ENCODE assay signal across 1 cellular context in the genomic region with DNA sequence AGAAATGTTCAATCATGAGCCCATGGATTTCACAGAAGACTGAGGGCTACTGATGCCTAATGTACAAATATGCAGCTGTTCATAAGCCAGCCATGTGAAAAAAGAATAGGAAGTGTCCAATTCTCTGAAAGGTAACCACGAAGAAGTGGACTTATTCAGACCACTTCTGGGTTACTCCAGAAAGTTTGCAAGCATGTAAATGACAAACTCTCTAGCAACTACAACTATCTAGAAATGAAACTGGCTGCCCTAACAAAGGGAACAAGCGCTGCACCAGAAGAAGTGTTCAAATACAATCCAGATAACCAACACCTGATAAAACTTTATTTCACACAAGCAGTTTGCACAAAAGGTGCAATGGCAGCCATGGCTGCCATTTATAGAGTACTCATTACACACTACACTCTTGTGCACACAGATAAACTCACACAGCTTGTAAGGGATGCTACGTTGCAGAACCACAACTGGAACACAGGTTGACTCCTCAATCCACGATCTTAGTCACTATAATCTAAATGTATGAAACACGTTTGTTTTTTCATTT.
TF ChIP-seq lines count a peak whose summit lies in the region.

No MANE protein-coding gene starts in this region.

TF ChIP-seq in K562, 482 proteins besides CTCF, POLR2A, EP300 and RAD21 (continued from another document):
- TF ChIP-seq, protein P1, sequence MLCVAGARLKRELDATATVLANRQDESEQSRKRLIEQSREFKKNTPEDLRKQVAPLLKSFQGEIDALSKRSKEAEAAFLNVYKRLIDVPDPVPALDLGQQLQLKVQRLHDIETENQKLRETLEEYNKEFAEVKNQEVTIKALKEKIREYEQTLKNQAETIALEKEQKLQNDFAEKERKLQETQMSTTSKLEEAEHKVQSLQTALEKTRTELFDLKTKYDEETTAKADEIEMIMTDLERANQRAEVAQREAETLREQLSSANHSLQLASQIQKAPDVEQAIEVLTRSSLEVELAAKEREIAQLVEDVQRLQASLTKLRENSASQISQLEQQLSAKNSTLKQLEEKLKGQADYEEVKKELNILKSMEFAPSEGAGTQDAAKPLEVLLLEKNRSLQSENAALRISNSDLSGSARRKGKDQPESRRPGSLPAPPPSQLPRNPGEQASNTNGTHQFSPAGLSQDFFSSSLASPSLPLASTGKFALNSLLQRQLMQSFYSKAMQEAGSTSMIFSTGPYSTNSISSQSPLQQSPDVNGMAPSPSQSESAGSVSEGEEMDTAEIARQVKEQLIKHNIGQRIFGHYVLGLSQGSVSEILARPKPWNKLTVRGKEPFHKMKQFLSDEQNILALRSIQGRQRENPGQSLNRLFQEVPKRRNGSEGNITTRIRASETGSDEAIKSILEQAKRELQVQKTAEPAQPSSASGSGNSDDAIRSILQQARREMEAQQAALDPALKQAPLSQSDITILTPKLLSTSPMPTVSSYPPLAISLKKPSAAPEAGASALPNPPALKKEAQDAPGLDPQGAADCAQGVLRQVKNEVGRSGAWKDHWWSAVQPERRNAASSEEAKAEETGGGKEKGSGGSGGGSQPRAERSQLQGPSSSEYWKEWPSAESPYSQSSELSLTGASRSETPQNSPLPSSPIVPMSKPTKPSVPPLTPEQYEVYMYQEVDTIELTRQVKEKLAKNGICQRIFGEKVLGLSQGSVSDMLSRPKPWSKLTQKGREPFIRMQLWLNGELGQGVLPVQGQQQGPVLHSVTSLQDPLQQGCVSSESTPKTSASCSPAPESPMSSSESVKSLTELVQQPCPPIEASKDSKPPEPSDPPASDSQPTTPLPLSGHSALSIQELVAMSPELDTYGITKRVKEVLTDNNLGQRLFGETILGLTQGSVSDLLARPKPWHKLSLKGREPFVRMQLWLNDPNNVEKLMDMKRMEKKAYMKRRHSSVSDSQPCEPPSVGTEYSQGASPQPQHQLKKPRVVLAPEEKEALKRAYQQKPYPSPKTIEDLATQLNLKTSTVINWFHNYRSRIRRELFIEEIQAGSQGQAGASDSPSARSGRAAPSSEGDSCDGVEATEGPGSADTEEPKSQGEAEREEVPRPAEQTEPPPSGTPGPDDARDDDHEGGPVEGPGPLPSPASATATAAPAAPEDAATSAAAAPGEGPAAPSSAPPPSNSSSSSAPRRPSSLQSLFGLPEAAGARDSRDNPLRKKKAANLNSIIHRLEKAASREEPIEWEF (CRISPR knock-in tag; IDR thresholded peaks at IDR 0.05): no peak
- TF ChIP-seq IFI16 (CRISPR knock-in tag; IDR thresholded peaks at IDR 0.05) (no peak), FOXM1 (IDR thresholded peaks at IDR 0.05; ENCODE audit: low read depth) (peak; percentile 30; the same call in 1 of the 2 replicates), FOXM1 (CRISPR knock-in tag; IDR thresholded peaks at IDR 0.05; ENCODE audit: low read depth) (no peak), ARNT (IDR thresholded peaks at IDR 0.05) (peak in 1 of 2 experiments; percentile 91; a peak in 2 of 4 replicates), YY1 (IDR thresholded peaks at IDR 0.05; ENCODE audit: borderline replicate concordance in 1 of 3, control insufficient read depth in 1 of 3, extremely low read depth in 1 of 3, insufficient read depth in 3 of 3, insufficient read length in 1 of 3, insufficient replicate concordance in 2 of 3, low read depth in 1 of 3, low read length in 2 of 3) (peak in 1 of 3 experiments; percentile 69), RBBP5 (IDR thresholded peaks at IDR 0.05; ENCODE audit: borderline replicate concordance, insufficient read depth, low read length, poor library complexity, severe bottlenecking) (peak; percentile 29), PHB2 (IDR thresholded peaks at IDR 0.05; ENCODE audit: low read depth) (no peak), PHF8 (IDR thresholded peaks at IDR 0.05; ENCODE audit: borderline replicate concordance, low read length) (no peak), LCOR (CRISPR knock-in tag; IDR thresholded peaks at IDR 0.05) (no peak), POLR2B (IDR thresholded peaks at IDR 0.05; ENCODE audit: low read depth, partially characterized antibody) (no peak), POLR2G (IDR thresholded peaks at IDR 0.05; ENCODE audit: low read depth, low read length) (no peak)
- TF ChIP-seq, protein P2, sequence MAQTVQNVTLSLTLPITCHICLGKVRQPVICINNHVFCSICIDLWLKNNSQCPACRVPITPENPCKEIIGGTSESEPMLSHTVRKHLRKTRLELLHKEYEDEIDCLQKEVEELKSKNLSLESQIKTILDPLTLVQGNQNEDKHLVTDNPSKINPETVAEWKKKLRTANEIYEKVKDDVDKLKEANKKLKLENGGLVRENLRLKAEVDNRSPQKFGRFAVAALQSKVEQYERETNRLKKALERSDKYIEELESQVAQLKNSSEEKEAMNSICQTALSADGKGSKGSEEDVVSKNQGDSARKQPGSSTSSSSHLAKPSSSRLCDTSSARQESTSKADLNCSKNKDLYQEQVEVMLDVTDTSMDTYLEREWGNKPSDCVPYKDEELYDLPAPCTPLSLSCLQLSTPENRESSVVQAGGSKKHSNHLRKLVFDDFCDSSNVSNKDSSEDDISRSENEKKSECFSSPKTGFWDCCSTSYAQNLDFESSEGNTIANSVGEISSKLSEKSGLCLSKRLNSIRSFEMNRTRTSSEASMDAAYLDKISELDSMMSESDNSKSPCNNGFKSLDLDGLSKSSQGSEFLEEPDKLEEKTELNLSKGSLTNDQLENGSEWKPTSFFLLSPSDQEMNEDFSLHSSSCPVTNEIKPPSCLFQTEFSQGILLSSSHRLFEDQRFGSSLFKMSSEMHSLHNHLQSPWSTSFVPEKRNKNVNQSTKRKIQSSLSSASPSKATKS (CRISPR knock-in tag; IDR thresholded peaks at IDR 0.05): no peak
